9 cellular contexts compared by ENCODE assay signal in genomic region chr16:6081320-6081976, GRCh38.
A peak's percentile ranks its signal among the peaks of the same experiment; 100 is the strongest.
DNase-seq lines count a peak whose midpoint lies in the region; ATAC-seq and TF ChIP-seq lines count a peak whose summit lies in the region.
"Had no signal": no experiment of that assay in that cellular context is flagged by ENCODE, and none has a peak within 500 bp of the region (broad histone marks: within the 10 kb centered on the region; RNA-seq: fewer than 3 reads in every experiment).

No MANE protein-coding gene starts in this region.

- peaks cover 28% of the 10 kb centered on the region for H3K27me3 Mint-ChIP-seq in mesothelial cell of epicardium (ENCODE audit: low read depth)
- H3K27me3 Mint-ChIP-seq: dendritic cell treated with granulocyte-macrophage colony-stimulating factor and Interleukin-4, amounts not matched to agents 40 ng/mL and 50 ng/mL, for 4 days had no signal

- no peak overlapping the region for H3K27ac Mint-ChIP-seq in mesothelial cell of epicardium
- H3K27ac Mint-ChIP-seq: dendritic cell treated with granulocyte-macrophage colony-stimulating factor and Interleukin-4, amounts not matched to agents 40 ng/mL and 50 ng/mL, for 4 days had no signal

- peak; percentile 6 for DNase-seq in stimulated activated CD4-positive, alpha-beta T cell treated with anti-CD3 and anti-CD28 coated beads, Interleukin-15, amount 100 ng/mL, for 24 hours
- no peak for DNase-seq in stimulated activated CD4-positive, alpha-beta T cell treated with anti-CD3 and anti-CD28 coated beads, Interleukin-4, amount 100 ng/mL, for 1 hour
- DNase-seq in NCI-H2171 treated with DMSO at 0.1 percent for 48 hours (lab: John Stamatoyannopoulos, UW) (peak; percentile 10), brain microvascular endothelial cell (no peak), mesothelial cell of epicardium (ENCODE audit: low spot score in 2 of 2, unreplicated experiment in 2 of 2) (peak in 1 of 2 experiments; percentile 57), DMS114 treated with DMSO at 0.1 percent for 48 hours (lab: John Stamatoyannopoulos, UW; ENCODE audit: unreplicated experiment) (no peak)
- DNase-seq in activated naive CD4-positive, alpha-beta T cell treated with anti-CD3 and anti-CD28 coated beads, Interleukin-2, amount 50 U/mL, for 16 hours = no peak

- H3K4me3 Mint-ChIP-seq in mesothelial cell of epicardium = no peak overlapping the region
- H3K4me3 Mint-ChIP-seq: dendritic cell treated with granulocyte-macrophage colony-stimulating factor and Interleukin-4, amounts not matched to agents 40 ng/mL and 50 ng/mL, for 4 days had no signal

- H3K27ac ChIP-seq in brain microvascular endothelial cell = no peak overlapping the region

- no peak for ATAC-seq in HG03196 (IDR thresholded peaks at IDR 0.05; ENCODE audit: unreplicated experiment)

- no peaks in the 10 kb centered on the region for H3K36me3 ChIP-seq in brain microvascular endothelial cell (replicated peaks)

- H3K4me3 ChIP-seq in brain microvascular endothelial cell (ENCODE audit: low read depth, low read length) = no peak overlapping the region

- peak; percentile 64 for TF ChIP-seq CTCF in brain microvascular endothelial cell (IDR thresholded peaks at IDR 0.05; ENCODE audit: low read depth, low read length, missing control alignments)
- TF ChIP-seq CTCF in mesothelial cell of epicardium (IDR thresholded peaks at IDR 0.05; ENCODE audit: unreplicated experiment) = peak; percentile 88

- in situ Hi-C loops in brain microvascular endothelial cell (cut with HindIII; ENCODE audit: low pct_ligation_motif_present, low sequenced_read_pairs) = no loop called here

- no peaks in the 10 kb centered on the region for H3K36me3 Mint-ChIP-seq in mesothelial cell of epicardium

- no peaks in the 10 kb centered on the region for H3K4me1 Mint-ChIP-seq in mesothelial cell of epicardium

- H3K27me3 ChIP-seq in brain microvascular endothelial cell (replicated peaks) = no peaks in the 10 kb centered on the region

- no peaks in the 10 kb centered on the region for H3K9me3 Mint-ChIP-seq in mesothelial cell of epicardium
- H3K9me3 Mint-ChIP-seq: dendritic cell treated with granulocyte-macrophage colony-stimulating factor and Interleukin-4, amounts not matched to agents 40 ng/mL and 50 ng/mL, for 4 days had no signal

Comparison
In these comparisons a context has a peak if more than half of its experiments do, and no peak if none do; other contexts are left out.
1. DNase-seq: peak in stimulated activated CD4-positive, alpha-beta T cell treated with anti-CD3 and anti-CD28 coated beads, Interleukin-15, amount 100 ng/mL, for 24 hours (single experiment) and NCI-H2171 treated with DMSO at 0.1 percent for 48 hours (single experiment); none in stimulated activated CD4-positive, alpha-beta T cell treated with anti-CD3 and anti-CD28 coated beads, Interleukin-4, amount 100 ng/mL, for 1 hour (single experiment), brain microvascular endothelial cell (single experiment), DMS114 treated with DMSO at 0.1 percent for 48 hours (single experiment) and activated naive CD4-positive, alpha-beta T cell treated with anti-CD3 and anti-CD28 coated beads, Interleukin-2, amount 50 U/mL, for 16 hours (single experiment).